Comparison of ENCODE assay signal across 8 cellular contexts in genomic region chr2:213119061-213119809, GRCh38. TPM values are rescaled to one million over a fixed set of nuclear protein-coding genes. Genes with fewer than 3 reads are reported as not detected.
DNase-seq lines count a peak whose midpoint lies in the region; ATAC-seq and TF ChIP-seq lines count a peak whose summit lies in the region.

No MANE protein-coding gene starts in this region.

- H3K36me3 ChIP-seq in ACC112 (ENCODE audit: insufficient read depth, low read length) (no peaks in the 10 kb centered on the region), kidney epithelial cell (ENCODE audit: control insufficient read depth, insufficient read depth, low read length) (no peaks in the 10 kb centered on the region), suprapubic skin (no peaks in the 10 kb centered on the region)

- POLR2A ChIA-PET in activated B cell treated with CpG ODN at 0.5 μM for 24 hours (lab: Charles Lee) = no interaction called here

- intact Hi-C loops in activated B cell treated with CpG ODN at 0.5 μM for 24 hours (cut with micrococcal nuclease) = no loop called here

- no peak for TF ChIP-seq POLR2A in suprapubic skin (IDR thresholded peaks at IDR 0.05)

- no peak for DNase-seq in activated B cell treated with CpG ODN at 0.5 μM for 24 hours
- peak; percentile 32 for DNase-seq in kidney epithelial cell (ENCODE audit: low read depth)
- no peak for DNase-seq in suprapubic skin (ENCODE audit: low spot score in 2 of 2)
- DNase-seq in C1 segment of cervical spinal cord (lab: John Stamatoyannopoulos, UW) = no peak
- DNase-seq in H4 (ENCODE audit: low spot score) = no peak

- H3K9me3 ChIP-seq in suprapubic skin = no peaks in the 10 kb centered on the region

- no peaks in the 10 kb centered on the region for H3K36me3 Mint-ChIP-seq in activated B cell treated with CpG ODN at 0.5 μM for 24 hours (ENCODE audit: low read depth)

- ATAC-seq in GM18870 (IDR thresholded peaks at IDR 0.05; ENCODE audit: unreplicated experiment) (peak; percentile 74), HG03066 (IDR thresholded peaks at IDR 0.05; ENCODE audit: low read depth, unreplicated experiment) (peak; percentile 80), activated B cell treated with CpG ODN at 0.5 μM for 24 hours (ENCODE audit: low read depth) (peak; percentile 60)

- CTCF ChIA-PET in activated B cell treated with CpG ODN at 0.5 μM for 24 hours (lab: Charles Lee) = no interaction called here

- H3K4me3 ChIP-seq in ACC112 (ENCODE audit: low read depth, low read length) (peak overlapping the region; percentile 41), kidney epithelial cell (ENCODE audit: low read depth, low read length) (no peak overlapping the region), suprapubic skin (no peak overlapping the region)

- H3K27ac ChIP-seq in ACC112 (ENCODE audit: low read depth, low read length) (peak overlapping the region; percentile 95), suprapubic skin (no peak overlapping the region)

- peaks cover 38% of the 10 kb centered on the region for H3K4me1 Mint-ChIP-seq in activated B cell treated with CpG ODN at 0.5 μM for 24 hours

- 63% methylated on average over 5 of the region's 5 CpGs for WGBS in suprapubic skin

- TF ChIP-seq EP300 in suprapubic skin (IDR thresholded peaks at IDR 0.05) = no peak

- TF ChIP-seq CTCF in activated B cell treated with CpG ODN at 0.5 μM for 24 hours (IDR thresholded peaks at IDR 0.05) (no peak), kidney epithelial cell (IDR thresholded peaks at IDR 0.05; ENCODE audit: insufficient read depth, low read length, poor library complexity, severe bottlenecking) (no peak), suprapubic skin (IDR thresholded peaks at IDR 0.05) (no peak)

- peak overlapping the region; percentile 64 for H3K4me3 Mint-ChIP-seq in activated B cell treated with CpG ODN at 0.5 μM for 24 hours

- no peaks in the 10 kb centered on the region for H3K9me3 Mint-ChIP-seq in activated B cell treated with CpG ODN at 0.5 μM for 24 hours

- H3K27ac Mint-ChIP-seq in activated B cell treated with CpG ODN at 0.5 μM for 24 hours = peak overlapping the region; percentile 57

- H2AFZ ChIP-seq in ACC112 (ENCODE audit: low read length, unreplicated experiment) = peak overlapping the region; percentile 67

- H3K27me3 Mint-ChIP-seq in activated B cell treated with CpG ODN at 0.5 μM for 24 hours = no peaks in the 10 kb centered on the region

- H3K79me2 ChIP-seq in ACC112 (ENCODE audit: control insufficient read depth, insufficient read depth, low read length, unreplicated experiment) = peaks cover 73% of the 10 kb centered on the region

- H3K27me3 ChIP-seq in ACC112 (ENCODE audit: insufficient read depth, low read length) (no peaks in the 10 kb centered on the region), kidney epithelial cell (ENCODE audit: control insufficient read depth, insufficient read depth, low read length) (no peaks in the 10 kb centered on the region), suprapubic skin (no peaks in the 10 kb centered on the region)

- H3K4me1 ChIP-seq in ACC112 (ENCODE audit: control insufficient read depth, insufficient read depth, low read length, unreplicated experiment) (peaks cover 46% of the 10 kb centered on the region), suprapubic skin (peaks cover 23% of the 10 kb centered on the region)

RNA-seq across cellular contexts. Expression of gene IKZF2, which starts 32.2 kb away (rescaled TPM):
- 51.5 and 60.2 TPM in 2 replicates for total RNA-seq in activated B cell treated with CpG ODN at 0.5 μM for 24 hours
- total RNA-seq in kidney epithelial cell = 3.3 and 4.4 TPM in 2 replicates
- 10 to 100 TPM; 38.3 to 95.3 (median 66.5) TPM for total RNA-seq in suprapubic skin
- total RNA-seq in H4 (2014; rRNA removed; shearing (Covaris generic)) = 0.68 and 1.7 TPM in 2 replicates
